9 cellular contexts compared by ENCODE assay signal in genomic region chr17:5234645-5235576, GRCh38. TPM values are rescaled to one million over a fixed set of nuclear protein-coding genes. Genes with fewer than 3 reads are reported as not detected.
DNase-seq lines count a peak whose midpoint lies in the region; ATAC-seq and TF ChIP-seq lines count a peak whose summit lies in the region.
"Had no signal": no experiment of that assay in that cellular context is flagged by ENCODE, and none has a peak within 500 bp of the region (broad histone marks: within the 10 kb centered on the region; RNA-seq: fewer than 3 reads in every experiment).

TSS of gene SCIMP (minus strand) at chr17:5234860. CDS start at chr17:5234755, 105 bp downstream.

- H3K4me1 ChIP-seq in colonic mucosa, result no peaks in the 10 kb centered on the region
- no peaks in the 10 kb centered on the region for H3K4me1 ChIP-seq in thymus (ENCODE audit: control insufficient read depth, insufficient read depth, low read length)

- TF ChIP-seq CTCF in colonic mucosa (IDR thresholded peaks at IDR 0.05), result no peak

- H3K27me3 ChIP-seq in colonic mucosa, result no peaks in the 10 kb centered on the region
- H3K27me3 ChIP-seq in thymus (ENCODE audit: control insufficient read depth, insufficient read depth), result no peaks in the 10 kb centered on the region

- H3K9me3 ChIP-seq in colonic mucosa (no peaks in the 10 kb centered on the region), thymus (ENCODE audit: control insufficient read depth) (no peaks in the 10 kb centered on the region)

- ATAC-seq in activated CD4-positive, alpha-beta T cell treated with anti-CD3 and anti-CD28 coated beads for 36 hours, result no peak
- ATAC-seq in HG03196 (IDR thresholded peaks at IDR 0.05; ENCODE audit: unreplicated experiment), result peak; percentile 51

- H3K36me3 ChIP-seq in colonic mucosa, result no peaks in the 10 kb centered on the region
- peaks cover 9% of the 10 kb centered on the region for H3K36me3 ChIP-seq in thymus (ENCODE audit: control insufficient read depth, insufficient read depth)

- H3K4me1 Mint-ChIP-seq in activated CD4-positive, alpha-beta T cell treated with anti-CD3 and anti-CD28 coated beads, Interleukin-2, amount 10 ng/mL, durations not matched to agents 7 days and 5 days, result peaks cover 16% of the 10 kb centered on the region
- peaks cover 8% of the 10 kb centered on the region for H3K4me1 Mint-ChIP-seq in activated CD4-positive, alpha-beta T cell treated with anti-CD3 and anti-CD28 coated beads for 36 hours

- intact Hi-C loops in activated CD4-positive, alpha-beta T cell treated with anti-CD3 and anti-CD28 coated beads for 36 hours (cut with DNase I, micrococcal nuclease), result loop anchor here in 1 of 2 experiments (5.0 kb wide), 1 partner anchor 47 kb away; the partner anchor contains the start of gene RABEP1
- intact Hi-C loops in colonic mucosa (cut with DNase I), result no loop called here

- H3K9ac ChIP-seq in colonic mucosa (ENCODE audit: low read depth in 2 of 2, low read length in 2 of 2), result no peak within 1 kb of the TSS

- no peaks in the 10 kb centered on the region for H3K27me3 Mint-ChIP-seq in activated CD4-positive, alpha-beta T cell treated with anti-CD3 and anti-CD28 coated beads, Interleukin-2, amount 10 ng/mL, durations not matched to agents 7 days and 5 days
- H3K27me3 Mint-ChIP-seq in activated CD4-positive, alpha-beta T cell treated with anti-CD3 and anti-CD28 coated beads for 36 hours, result no peaks in the 10 kb centered on the region

- no peak within 1 kb of the TSS for H3K4me3 Mint-ChIP-seq in activated CD4-positive, alpha-beta T cell treated with anti-CD3 and anti-CD28 coated beads, Interleukin-2, amount 10 ng/mL, durations not matched to agents 7 days and 5 days
- no peak within 1 kb of the TSS for H3K4me3 Mint-ChIP-seq in activated CD4-positive, alpha-beta T cell treated with anti-CD3 and anti-CD28 coated beads for 36 hours

- no peaks in the 10 kb centered on the region for H3K36me3 Mint-ChIP-seq in activated CD4-positive, alpha-beta T cell treated with anti-CD3 and anti-CD28 coated beads, Interleukin-2, amount 10 ng/mL, durations not matched to agents 7 days and 5 days (ENCODE audit: low read depth)
- H3K36me3 Mint-ChIP-seq in activated CD4-positive, alpha-beta T cell treated with anti-CD3 and anti-CD28 coated beads for 36 hours (ENCODE audit: low read depth), result no peaks in the 10 kb centered on the region

- CTCF ChIA-PET in activated CD4-positive, alpha-beta T cell treated with anti-CD3 and anti-CD28 coated beads, Interleukin-2, amount 10 ng/mL, durations not matched to agents 7 days and 5 days (lab: Charles Lee), result interaction anchor here (0.6 kb wide), 1 partner anchor 11 kb away, joined by 3 read pairs; no protein-coding TSS in a partner anchor
- CTCF ChIA-PET in activated CD4-positive, alpha-beta T cell treated with anti-CD3 and anti-CD28 coated beads for 36 hours (lab: Charles Lee), result interaction anchor here (0.6 to 0.9 kb wide), 3 partner anchors 15 to 48 kb away, joined by 3 to 5 read pairs (median 4); no protein-coding TSS in a partner anchor

- H3K9me3 Mint-ChIP-seq in activated CD4-positive, alpha-beta T cell treated with anti-CD3 and anti-CD28 coated beads, Interleukin-2, amount 10 ng/mL, durations not matched to agents 7 days and 5 days, result no peaks in the 10 kb centered on the region
- no peaks in the 10 kb centered on the region for H3K9me3 Mint-ChIP-seq in activated CD4-positive, alpha-beta T cell treated with anti-CD3 and anti-CD28 coated beads for 36 hours (ENCODE audit: low read depth)

- no peak for DNase-seq in activated CD4-positive, alpha-beta T cell treated with anti-CD3 and anti-CD28 coated beads, Interleukin-2, amount 10 ng/mL, durations not matched to agents 7 days and 5 days
- DNase-seq in activated CD4-positive, alpha-beta T cell treated with anti-CD3 and anti-CD28 coated beads for 36 hours, result no peak
- peak; percentile 25 for DNase-seq in colonic mucosa
- no peak for DNase-seq in NCI-H1694 (lab: John Stamatoyannopoulos, UW)
- DNase-seq in NCI-H82 treated with DMSO at 0.1 percent for 48 hours (lab: John Stamatoyannopoulos, UW; ENCODE audit: unreplicated experiment), result no peak
- no peak for DNase-seq in GM19240 (ENCODE audit: insufficient read length, low spot score)

- POLR2A ChIA-PET in activated CD4-positive, alpha-beta T cell treated with anti-CD3 and anti-CD28 coated beads, Interleukin-2, amount 10 ng/mL, durations not matched to agents 7 days and 5 days (lab: Charles Lee), result interaction anchor here (0.6 kb wide), 1 partner anchor 37 kb away, joined by 3 read pairs; no protein-coding TSS in a partner anchor
- POLR2A ChIA-PET in activated CD4-positive, alpha-beta T cell treated with anti-CD3 and anti-CD28 coated beads for 36 hours (lab: Charles Lee), result no interaction called here

- H3K27ac ChIP-seq in colonic mucosa (no peak within 1 kb of the TSS), thymus (ENCODE audit: low read depth) (peak within 1 kb of the TSS; percentile 8)

- peak within 1 kb of the TSS; percentile 20 for H3K27ac Mint-ChIP-seq in activated CD4-positive, alpha-beta T cell treated with anti-CD3 and anti-CD28 coated beads, Interleukin-2, amount 10 ng/mL, durations not matched to agents 7 days and 5 days
- no peak within 1 kb of the TSS for H3K27ac Mint-ChIP-seq in activated CD4-positive, alpha-beta T cell treated with anti-CD3 and anti-CD28 coated beads for 36 hours

- WGBS in thymus, result 83% methylated on average over 19 of the region's 19 CpGs

- H3K4me3 ChIP-seq in colonic mucosa, result no peak within 1 kb of the TSS
- H3K4me3 ChIP-seq in thymus (ENCODE audit: low read length), result no peak within 1 kb of the TSS

RNA-seq across cellular contexts. Expression of gene SCIMP, which starts in this region (rescaled TPM):
- not detected for total RNA-seq in activated CD4-positive, alpha-beta T cell treated with anti-CD3 and anti-CD28 coated beads, Interleukin-2, amount 10 ng/mL, durations not matched to agents 7 days and 5 days
- total RNA-seq in activated CD4-positive, alpha-beta T cell treated with anti-CD3 and anti-CD28 coated beads for 36 hours, result not detected
- 1 to 10 TPM in 1 of 2 donors, under 1 TPM in 1; 0.86 to 1.5 TPM for total RNA-seq in colonic mucosa
- 5.1 TPM for polyA plus RNA-seq in thymus
- polyA plus RNA-seq: AG04450 had no signal
